In the genomic region with DNA sequence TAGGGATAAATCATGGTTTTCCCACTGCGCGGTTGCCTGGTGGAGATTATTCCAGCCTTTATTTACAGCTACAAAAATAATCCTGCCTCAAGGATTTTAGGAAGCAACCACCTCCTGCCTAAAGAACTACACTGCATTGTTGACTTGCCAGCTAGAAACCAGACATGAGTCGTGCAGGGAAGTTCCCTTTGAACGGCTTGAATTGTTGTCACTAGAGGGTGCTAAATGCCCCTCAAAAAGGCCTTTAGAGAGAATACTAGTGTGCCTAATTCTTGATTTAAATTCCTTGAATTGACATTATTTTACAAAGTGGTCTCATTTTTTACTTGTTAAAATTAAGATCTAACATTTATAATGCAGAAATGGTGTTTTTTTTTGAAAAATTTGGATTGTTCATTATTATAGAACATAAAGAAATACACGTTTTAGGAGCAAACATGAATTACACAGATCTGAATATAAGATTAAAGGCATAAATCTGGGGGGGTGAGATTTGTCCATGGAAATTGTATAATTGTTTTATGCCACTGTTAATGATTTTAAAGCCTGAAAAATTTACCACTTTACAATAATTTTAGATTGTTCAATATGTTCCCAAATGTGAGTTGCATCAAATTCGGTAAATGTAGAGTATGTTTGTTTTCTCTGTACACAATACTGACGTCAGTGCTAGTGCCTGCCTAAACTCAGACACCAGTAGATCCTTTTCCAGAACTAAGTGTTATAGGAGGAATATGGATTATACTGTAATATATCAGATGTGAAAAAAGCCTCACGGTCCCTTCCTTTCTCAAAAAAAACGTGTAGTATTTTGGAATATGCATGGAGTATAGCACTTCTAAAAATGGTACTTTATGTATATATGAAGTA, we compare ENCODE assay signal across 8 cellular contexts. TPM values are rescaled to one million over a fixed set of nuclear protein-coding genes. Genes with fewer than 3 reads are reported as not detected.
A peak's percentile ranks its signal among the peaks of the same experiment; 100 is the strongest.
DNase-seq lines count a peak whose midpoint lies in the region; ATAC-seq, FAIRE-seq and TF ChIP-seq lines count a peak whose summit lies in the region.

No MANE protein-coding gene starts in this region.

- in situ Hi-C loops in brain microvascular endothelial cell (cut with HindIII; ENCODE audit: low pct_ligation_motif_present, low sequenced_read_pairs) = no loop called here

- intact Hi-C loops in testis (cut with DNase I; ENCODE audit: low total_unique reads) = no loop called here

- H3K36me3 ChIP-seq in brain microvascular endothelial cell (replicated peaks) (no peaks in the 10 kb centered on the region), testis (ENCODE audit: low read depth, missing control alignments) (no peaks in the 10 kb centered on the region)

- H3K4me3 ChIP-seq in brain microvascular endothelial cell (ENCODE audit: low read depth, low read length) = no peak overlapping the region
- H3K4me3 ChIP-seq in testis = no peak overlapping the region

- TF ChIP-seq CTCF in brain microvascular endothelial cell (IDR thresholded peaks at IDR 0.05; ENCODE audit: low read depth, low read length, missing control alignments) (peak; percentile 80), testis (IDR thresholded peaks at IDR 0.05) (peak; percentile 41 to 53 (median 51))

- H3K9me3 ChIP-seq in testis = no peaks in the 10 kb centered on the region

- H3K27me3 ChIP-seq in brain microvascular endothelial cell (replicated peaks) (no peaks in the 10 kb centered on the region), testis (no peaks in the 10 kb centered on the region)

- 49 to 51% methylated on average over 9 of the region's 9 CpGs for WGBS in testis, 2 donors

- TF ChIP-seq POLR2A in testis (IDR thresholded peaks at IDR 0.05) = no peak

- ATAC-seq in HG02571 (IDR thresholded peaks at IDR 0.05; ENCODE audit: unreplicated experiment) = no peak

- DNase-seq in D341Med (ENCODE audit: low spot score) (peak; percentile 51), HTR-8/SVneo (ENCODE audit: insufficient read length, low spot score) (peak; percentile 48), NCI-H82 (lab: John Stamatoyannopoulos, UW) (peak; percentile 78), brain microvascular endothelial cell (peak; percentile 80), testis (peak; percentile 42)
- no peak for DNase-seq in effector CD8-positive, alpha-beta T cell (lab: John Stamatoyannopoulos, UW)

- H3K4me1 ChIP-seq in testis = no peaks in the 10 kb centered on the region

- H3K27ac ChIP-seq in brain microvascular endothelial cell = no peak overlapping the region
- H3K27ac ChIP-seq in testis = no peak overlapping the region

- no peak for FAIRE-seq in HTR-8/SVneo (lab: Jason Lieb, UNC)
- peak; percentile 47 for FAIRE-seq in islet of Langerhans (lab: Jason Lieb, UNC)

RNA-seq across cellular contexts. Expression of a gene that starts 7.6 kb away (rescaled TPM):
- total RNA-seq in testis = 1 to 10 TPM; 5.0 to 8.0 TPM
- 3.7 TPM for polyA plus RNA-seq in testis (ENCODE audit: insufficient read depth, low read depth, low replicate concordance)
